Comparison of ENCODE assay signal across 13 cellular contexts in genomic region chr17:15946611-15947120, GRCh38. TPM values are rescaled to one million over a fixed set of nuclear protein-coding genes. Genes with fewer than 3 reads are reported as not detected.
DNase-seq lines count a peak whose midpoint lies in the region; ATAC-seq, FAIRE-seq and TF ChIP-seq lines count a peak whose summit lies in the region.
"Had no signal": no experiment of that assay in that cellular context is flagged by ENCODE, and none has a peak within 500 bp of the region (broad histone marks: within the 10 kb centered on the region; RNA-seq: fewer than 3 reads in every experiment).

No MANE protein-coding gene starts in this region.

- peaks cover 21% of the 10 kb centered on the region for H3K27me3 Mint-ChIP-seq in astrocyte (ENCODE audit: low read depth, unreplicated experiment)
- peaks cover 8% of the 10 kb centered on the region for H3K27me3 Mint-ChIP-seq in HFFc6 (ENCODE audit: insufficient read depth)

- peaks cover 0 to 4% (median 0%) of the 10 kb centered on the region in 11 donors for H3K9me3 ChIP-seq in heart right ventricle
- no peaks in the 10 kb centered on the region for H3K9me3 ChIP-seq in astrocyte (ENCODE audit: insufficient read depth, low read depth, low read length)
- H3K9me3 ChIP-seq in upper lobe of left lung: no peaks in the 10 kb centered on the region

- peak overlapping the region in 8 of 10 donors; percentile 47 to 71 (median 64) for H3K4me3 ChIP-seq in heart right ventricle
- H3K4me3 ChIP-seq in astrocyte (ENCODE audit: insufficient read depth, low read depth, low read length): peak overlapping the region; percentile 90
- H3K4me3 ChIP-seq in upper lobe of left lung: peak overlapping the region in 3 of 4 donors; percentile 50 to 63 (median 60)

- peak overlapping the region; percentile 85 for H3K4me3 Mint-ChIP-seq in astrocyte (ENCODE audit: unreplicated experiment)
- no peak overlapping the region for H3K4me3 Mint-ChIP-seq in HFFc6

- H3K9me3 Mint-ChIP-seq in astrocyte (ENCODE audit: unreplicated experiment) (peaks cover 2% of the 10 kb centered on the region), HFFc6 (no peaks in the 10 kb centered on the region; the same call in 1 of the 2 replicates)
- H3K9me3 Mint-ChIP-seq: CD4-positive, CD25-positive, alpha-beta regulatory T cell had no signal

- H3K36me3 ChIP-seq in heart right ventricle (no peaks in the 10 kb centered on the region), astrocyte (ENCODE audit: insufficient read depth, low read length) (no peaks in the 10 kb centered on the region), upper lobe of left lung (no peaks in the 10 kb centered on the region)

- no peak overlapping the region for H2AFZ ChIP-seq in astrocyte (ENCODE audit: low read depth, low read length)

- no peak for TF ChIP-seq CTCF in heart right ventricle (IDR thresholded peaks at IDR 0.05)
- no peak for TF ChIP-seq CTCF in astrocyte (IDR thresholded peaks at IDR 0.05; ENCODE audit: insufficient read depth, low read depth, low read length)
- no peak for TF ChIP-seq CTCF in upper lobe of left lung (IDR thresholded peaks at IDR 0.05)
- TF ChIP-seq CTCF in HFFc6 (IDR thresholded peaks at IDR 0.05): no peak

- H3K27ac ChIP-seq in heart right ventricle (peak overlapping the region in 4 of 10 donors; percentile 17 to 78 (median 46)), astrocyte (ENCODE audit: low read depth, low read length) (peak overlapping the region; percentile 84), upper lobe of left lung (peak overlapping the region in 1 of 4 donors; percentile 17)
- H3K27ac ChIP-seq: KMS-11, VCaP had no signal

- TF ChIP-seq POLR2A in upper lobe of left lung (IDR thresholded peaks at IDR 0.05): no peak

- no peak for DNase-seq in heart right ventricle
- no peak for DNase-seq in left cardiac atrium
- DNase-seq in astrocyte (ENCODE audit: low read depth): no peak
- peak; percentile 76 for DNase-seq in islet precursor cell
- peak in 1 of 2 donors; percentile 10 for DNase-seq in upper lobe of left lung
- no peak for DNase-seq in activated CD4-positive, CD25-positive, alpha-beta regulatory T cell treated with anti-CD3 and anti-CD28 coated beads, Interleukin-2, amount 50 U/mL, for 72 hours
- DNase-seq in HFFc6: no peak
- DNase-seq in 8988T: no peak
- DNase-seq: CD4-positive, CD25-positive, alpha-beta regulatory T cell; hippocampal formation had no signal

- ATAC-seq in heart right ventricle (peak in 2 of 8 donors; percentile 4 to 10), left cardiac atrium (no peak), upper lobe of left lung (ENCODE audit: low FRiP score in 2 of 2) (no peak)

- peaks cover 27% of the 10 kb centered on the region for H4K20me1 ChIP-seq in astrocyte (ENCODE audit: insufficient read depth, low read length)

- H3K4me1 ChIP-seq in heart right ventricle (peaks cover 6 to 58% (median 18%) of the 10 kb centered on the region in 9 donors), astrocyte (ENCODE audit: insufficient read depth, low read length) (peaks cover 33% of the 10 kb centered on the region), upper lobe of left lung (peaks cover 18 to 44% (median 36%) of the 10 kb centered on the region in 4 donors)

- peak overlapping the region; percentile 100 for H3K4me2 ChIP-seq in astrocyte (ENCODE audit: low read length)
- H3K4me2 ChIP-seq: KMS-11 had no signal

- H3K27me3 ChIP-seq in heart right ventricle (peaks cover 0 to 27% (median 7%) of the 10 kb centered on the region in 7 donors), astrocyte (ENCODE audit: insufficient read depth, low read length) (no peaks in the 10 kb centered on the region), upper lobe of left lung (no peaks in the 10 kb centered on the region)

- no peak for FAIRE-seq in astrocyte (lab: Jason Lieb, UNC)

- H3K9ac ChIP-seq in astrocyte (ENCODE audit: low read length): peak overlapping the region; percentile 94
- H3K9ac ChIP-seq: KMS-11 had no signal

- H3K27ac Mint-ChIP-seq in astrocyte (ENCODE audit: unreplicated experiment): no peak overlapping the region
- H3K27ac Mint-ChIP-seq in HFFc6: no peak overlapping the region
- H3K27ac Mint-ChIP-seq: CD4-positive, CD25-positive, alpha-beta regulatory T cell; progenitor cell of endocrine pancreas had no signal

- H3K36me3 Mint-ChIP-seq in astrocyte (ENCODE audit: low read depth, unreplicated experiment) (no peaks in the 10 kb centered on the region), HFFc6 (ENCODE audit: low read depth) (no peaks in the 10 kb centered on the region)
- H3K36me3 Mint-ChIP-seq: CD4-positive, CD25-positive, alpha-beta regulatory T cell had no signal

- intact Hi-C loops in heart right ventricle (cut with DNase I): loop anchor here in 4 of 10 donors (5.0 to 10.0 kb wide), 2 partner anchors 48 to 51 kb away; partner anchors contain the start of genes TTC19 (in 4 of the 4) and ZSWIM7 (in 4 of the 4)
- intact Hi-C loops in left cardiac atrium (cut with DNase I): no loop called here

- WGBS in heart right ventricle, 2 donors: 51 to 53% methylated on average over 9 of the region's 9 CpGs
- WGBS in upper lobe of left lung, 2 donors: 42 to 56% methylated on average over 8 to 9 of the region's 9 CpGs

- peaks cover 8% of the 10 kb centered on the region for H3K4me1 Mint-ChIP-seq in astrocyte (ENCODE audit: low read depth, unreplicated experiment)
- H3K4me1 Mint-ChIP-seq in HFFc6 (ENCODE audit: low read depth): peaks cover 31% of the 10 kb centered on the region

- TF ChIP-seq EP300 in upper lobe of left lung (IDR thresholded peaks at IDR 0.05): no peak

- H3K79me2 ChIP-seq in astrocyte (ENCODE audit: insufficient read depth, low read length): peaks cover 61% of the 10 kb centered on the region

RNA-seq across cellular contexts. Expression of gene ADORA2B, which starts 1.7 kb away (rescaled TPM):
- total RNA-seq in heart right ventricle (1 to 10 TPM in 2 of 10 donors, under 1 TPM in 8; 0.18 to 2.0 (median 0.64) TPM), left cardiac atrium (1 to 10 TPM in 1 of 2 donors, under 1 TPM in 1; 0.50 to 1.0 TPM), astrocyte (4.0 and 5.5 TPM in 2 replicates), upper lobe of left lung (10 to 100 TPM in 3 of 6 donors, 1 to 10 TPM in 3; 4.2 to 18.8 (median 9.4) TPM)
- under 1 TPM; 0.59 to 0.67 TPM for polyA plus RNA-seq in heart right ventricle
- 1 to 10 TPM in 3 of 6 experiments, under 1 TPM in 3; 0.91 to 1.2 (median 1.0) TPM for total RNA-seq in HFFc6 (2021; fragmentation: NEBNext Ultra II Directional; extraction: Animal tissue kit (Norgen Biotek cat#: 25700))
- total RNA-seq: CD4-positive, CD25-positive, alpha-beta regulatory T cell had no signal

RNA-seq across cellular contexts. Expression of gene ZSWIM7, which starts 52.8 kb away (rescaled TPM):
- 10 to 100 TPM; 28.5 to 41.8 (median 34.1) TPM for total RNA-seq in heart right ventricle
- polyA plus RNA-seq in heart right ventricle: 10 to 100 TPM; 33.3 to 50.7 TPM
- total RNA-seq in left cardiac atrium: 10 to 100 TPM; 15.8 to 30.1 TPM
- total RNA-seq in astrocyte: 19.0 and 21.5 TPM in 2 replicates
- 10 to 100 TPM; 20.8 to 30.7 (median 23.4) TPM for total RNA-seq in upper lobe of left lung
- total RNA-seq in HFFc6 (2021; fragmentation: NEBNext Ultra II Directional; extraction: Animal tissue kit (Norgen Biotek cat#: 25700)): 10 to 100 TPM; 11.4 to 17.7 (median 15.5) TPM

RNA-seq across cellular contexts. Expression of gene TTC19, which starts 53.0 kb away (rescaled TPM):
- total RNA-seq in heart right ventricle (10 to 100 TPM; 25.1 to 41.1 (median 28.2) TPM), left cardiac atrium (10 to 100 TPM; 22.1 to 39.6 TPM), astrocyte (21.9 and 25.7 TPM in 2 replicates), upper lobe of left lung (100 to 1,000 TPM in 3 of 6 donors, 10 to 100 TPM in 3; 33.2 to 229 (median 92.9) TPM)
- 10 to 100 TPM; 10.8 to 19.4 TPM for polyA plus RNA-seq in heart right ventricle
- total RNA-seq in HFFc6 (2021; fragmentation: NEBNext Ultra II Directional; extraction: Animal tissue kit (Norgen Biotek cat#: 25700)): 10 to 100 TPM; 10.4 to 15.4 (median 12.4) TPM
